ENCODE assay signal across 14 cellular contexts in the genomic region with DNA sequence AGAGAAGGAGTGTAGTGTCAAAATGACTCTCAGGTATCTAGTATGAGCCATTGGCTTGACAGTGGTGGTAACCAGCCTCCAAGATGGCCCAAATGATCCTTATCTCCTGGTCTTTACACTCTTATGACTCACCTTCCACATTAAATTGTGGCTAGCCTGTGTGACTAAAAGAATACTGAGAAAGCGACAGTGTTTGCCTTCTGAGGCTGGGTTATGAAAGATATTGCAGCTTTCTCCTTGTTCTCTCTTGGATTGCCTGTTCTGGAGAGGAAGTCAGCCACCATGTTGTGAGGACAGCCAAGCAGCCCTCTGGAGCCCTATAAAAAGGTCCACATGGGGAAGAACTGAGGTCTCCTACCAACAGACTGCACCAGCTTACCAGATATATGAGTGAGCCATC.
"Had no signal": no experiment of that assay in that cellular context is flagged by ENCODE, and none has a peak within 500 bp of the region (broad histone marks: within the 10 kb centered on the region; RNA-seq: fewer than 3 reads in every experiment).

No MANE protein-coding gene starts in this region.

- H3K9me3 Mint-ChIP-seq: activated CD4-positive, alpha-beta memory T cell treated with anti-CD3 and anti-CD28 coated beads, Interleukin-2, amount 10 ng/mL, durations not matched to agents 7 days and 5 days; activated naive CD4-positive, alpha-beta T cell treated with anti-CD3 and anti-CD28 coated beads, Interleukin-2, amount 10 ng/mL, durations not matched to agents 7 days and 5 days had no signal

- H2AFZ ChIP-seq: neural progenitor cell had no signal

- H3K9me3 ChIP-seq: stomach, thoracic aorta had no signal

- H3K4me3 ChIP-seq: lung, neural progenitor cell, stomach, thoracic aorta had no signal

- H3K4me2 ChIP-seq: neural progenitor cell had no signal

- H3K27me3 ChIP-seq: neural progenitor cell had no signal

- H3K27ac Mint-ChIP-seq: activated CD4-positive, alpha-beta memory T cell treated with anti-CD3 and anti-CD28 coated beads, Interleukin-2, amount 10 ng/mL, durations not matched to agents 7 days and 5 days; activated naive CD4-positive, alpha-beta T cell treated with anti-CD3 and anti-CD28 coated beads, Interleukin-2, amount 10 ng/mL, durations not matched to agents 7 days and 5 days; activated T-helper 2 cell treated with anti-CD3 and anti-CD28 coated beads, Interferon-gamma antibody, Interleukin-2, Interleukin-4, amounts not matched to agents 10 μg/mL and 5 μg/mL and 100 μg/mL, durations not matched to agents 14 hours and 24 hours and 36 hours; naive B cell; neural progenitor cell had no signal

- DNase-seq: activated CD4-positive, alpha-beta memory T cell treated with anti-CD3 and anti-CD28 coated beads, Interleukin-2, amount 10 ng/mL, durations not matched to agents 7 days and 5 days; activated CD8-positive, alpha-beta memory T cell treated with anti-CD3 and anti-CD28 coated beads, Interleukin-2, amount 50 U/mL, for 48 hours; activated naive CD4-positive, alpha-beta T cell treated with anti-CD3 and anti-CD28 coated beads, Interleukin-2, amount 10 ng/mL, durations not matched to agents 7 days and 5 days; amniotic stem cell; caudate nucleus; naive B cell; stomach; T-helper 9 cell; WERI-Rb-1 had no signal

- H3K36me3 ChIP-seq: neural progenitor cell, stomach, thoracic aorta, WERI-Rb-1 had no signal

- H3K27ac ChIP-seq: neural progenitor cell, stomach, thoracic aorta, WERI-Rb-1 had no signal

- H3K9ac ChIP-seq: neural progenitor cell had no signal

- H3K36me3 Mint-ChIP-seq: activated naive CD4-positive, alpha-beta T cell treated with anti-CD3 and anti-CD28 coated beads, Interleukin-2, amount 10 ng/mL, durations not matched to agents 7 days and 5 days; neural progenitor cell had no signal

- ATAC-seq: sciatic nerve had no signal

- H3K4me1 ChIP-seq: neural progenitor cell, stomach had no signal
